29 cellular contexts compared by ENCODE assay signal in genomic region chr4:121183359-121183758, GRCh38. TPM values are rescaled to one million over a fixed set of nuclear protein-coding genes. Genes with fewer than 3 reads are reported as not detected.
DNase-seq lines count a peak whose midpoint lies in the region; ATAC-seq and TF ChIP-seq lines count a peak whose summit lies in the region.
"Had no signal": no experiment of that assay in that cellular context is flagged by ENCODE, and none has a peak within 500 bp of the region (broad histone marks: within the 10 kb centered on the region; RNA-seq: fewer than 3 reads in every experiment).

No MANE protein-coding gene starts in this region.

- no peak for DNase-seq in activated naive CD4-positive, alpha-beta T cell (lab: John Stamatoyannopoulos, UW)
- DNase-seq in immature natural killer cell = peak in 2 of 3 donors; percentile 15 to 31
- DNase-seq in upper lobe of right lung = no peak
- no peak for DNase-seq in mesothelial cell of epicardium (ENCODE audit: low spot score in 2 of 2, unreplicated experiment in 2 of 2)
- DNase-seq in NCI-H146 (lab: John Stamatoyannopoulos, UW) = no peak
- DNase-seq: activated CD4-positive, CD25-positive, alpha-beta regulatory T cell treated with anti-CD3 and anti-CD28 coated beads, Interleukin-2, amount 50 U/mL, for 72 hours; central memory CD4-positive, alpha-beta T cell; esophagus squamous epithelium; foreskin melanocyte; heart right ventricle; kidney glomerular epithelial cell; NCI-H1048; NCI-H187 treated with DMSO at 0.1 percent for 48 hours; NCI-H526 treated with DMSO at 0.1 percent for 48 hours; sigmoid colon; SJCRH30; stimulated activated CD4-positive, alpha-beta T cell treated with anti-CD3 and anti-CD28 coated beads, Interleukin-4, amount 100 ng/mL, for 4 hours; stimulated activated naive B cell treated with anti-CD40 and anti-IgM and Interleukin-4, amounts not matched to agents 10 μg/mL and 1 μg/mL and 100 μg/mL, for 72 hours had no signal

- H3K9me3 ChIP-seq in KOPT-K1 (ENCODE audit: insufficient read depth, low read length, poor library complexity, severe bottlenecking) (no peaks in the 10 kb centered on the region), upper lobe of right lung (no peaks in the 10 kb centered on the region)
- H3K9me3 ChIP-seq: esophagus squamous epithelium, heart right ventricle, neutrophil, sigmoid colon, SJCRH30, suprapubic skin had no signal

- peaks cover 89% of the 10 kb centered on the region for H3K4me1 Mint-ChIP-seq in activated naive CD4-positive, alpha-beta T cell treated with anti-CD3 and anti-CD28 coated beads, Interleukin-2, amount 50 U/mL, for 24 hours
- H3K4me1 Mint-ChIP-seq in immature natural killer cell (peaks cover 78 to 80% of the 10 kb centered on the region in 2 donors), mesothelial cell of epicardium (peaks cover 31% of the 10 kb centered on the region)

- intact Hi-C loops in upper lobe of right lung (cut with DNase I) = no loop called here

- ATAC-seq in upper lobe of right lung (no peak), GM18858 (IDR thresholded peaks at IDR 0.05; ENCODE audit: unreplicated experiment) (no peak)
- ATAC-seq: heart right ventricle; HepG2; stimulated activated naive B cell treated with anti-CD40 and anti-IgM and Interleukin-4, amounts not matched to agents 10 μg/mL and 1 μg/mL and 100 μg/mL, for 72 hours had no signal

- no peaks in the 10 kb centered on the region for H3K27me3 Mint-ChIP-seq in activated naive CD4-positive, alpha-beta T cell treated with anti-CD3 and anti-CD28 coated beads, Interleukin-2, amount 50 U/mL, for 24 hours
- peaks cover 2 to 6% (median 2%) of the 10 kb centered on the region in 3 donors for H3K27me3 Mint-ChIP-seq in immature natural killer cell (ENCODE audit: low read depth in 3 of 3)
- H3K27me3 Mint-ChIP-seq in mesothelial cell of epicardium (ENCODE audit: low read depth) = no peaks in the 10 kb centered on the region
- H3K27me3 Mint-ChIP-seq: progenitor cell of endocrine pancreas had no signal

- peaks cover 16% of the 10 kb centered on the region for H3K9me3 Mint-ChIP-seq in activated naive CD4-positive, alpha-beta T cell treated with anti-CD3 and anti-CD28 coated beads, Interleukin-2, amount 50 U/mL, for 24 hours
- H3K9me3 Mint-ChIP-seq in immature natural killer cell (no peaks in the 10 kb centered on the region), mesothelial cell of epicardium (peaks cover 5% of the 10 kb centered on the region)
- H3K9me3 Mint-ChIP-seq: dendritic cell treated with granulocyte-macrophage colony-stimulating factor and Interleukin-4, amounts not matched to agents 40 ng/mL and 50 ng/mL, for 4 days had no signal

- H3K36me3 Mint-ChIP-seq in activated naive CD4-positive, alpha-beta T cell treated with anti-CD3 and anti-CD28 coated beads, Interleukin-2, amount 50 U/mL, for 24 hours = peaks cover 6% of the 10 kb centered on the region
- peaks cover 0 to 12% (median 0%) of the 10 kb centered on the region in 3 donors for H3K36me3 Mint-ChIP-seq in immature natural killer cell
- H3K36me3 Mint-ChIP-seq in mesothelial cell of epicardium = no peaks in the 10 kb centered on the region
- H3K36me3 Mint-ChIP-seq: stimulated activated naive B cell treated with anti-CD40 and anti-IgM and Interleukin-4, amounts not matched to agents 10 μg/mL and 1 μg/mL and 100 μg/mL, for 72 hours had no signal

- no peaks in the 10 kb centered on the region for H3K27me3 ChIP-seq in upper lobe of right lung
- H3K27me3 ChIP-seq: esophagus squamous epithelium, neutrophil, sigmoid colon, SJCRH30, suprapubic skin had no signal

- peak overlapping the region; percentile 66 for H3K27ac Mint-ChIP-seq in activated naive CD4-positive, alpha-beta T cell treated with anti-CD3 and anti-CD28 coated beads, Interleukin-2, amount 50 U/mL, for 24 hours
- H3K27ac Mint-ChIP-seq in immature natural killer cell (peak overlapping the region; percentile 75 to 97 (median 92)), mesothelial cell of epicardium (no peak overlapping the region)
- H3K27ac Mint-ChIP-seq: dendritic cell treated with granulocyte-macrophage colony-stimulating factor and Interleukin-4, amounts not matched to agents 40 ng/mL and 50 ng/mL, for 4 days; progenitor cell of endocrine pancreas; stimulated activated naive B cell treated with anti-CD40 and anti-IgM and Interleukin-4, amounts not matched to agents 10 μg/mL and 1 μg/mL and 100 μg/mL, for 72 hours had no signal

- no peak overlapping the region for H3K4me3 ChIP-seq in upper lobe of right lung
- H3K4me3 ChIP-seq: esophagus squamous epithelium, lung, sigmoid colon, SJCRH30, suprapubic skin had no signal

- H3K4me3 Mint-ChIP-seq in activated naive CD4-positive, alpha-beta T cell treated with anti-CD3 and anti-CD28 coated beads, Interleukin-2, amount 50 U/mL, for 24 hours = no peak overlapping the region
- peak overlapping the region; percentile 78 to 88 (median 83) for H3K4me3 Mint-ChIP-seq in immature natural killer cell
- H3K4me3 Mint-ChIP-seq in mesothelial cell of epicardium = no peak overlapping the region
- H3K4me3 Mint-ChIP-seq: dendritic cell treated with granulocyte-macrophage colony-stimulating factor and Interleukin-4, amounts not matched to agents 40 ng/mL and 50 ng/mL, for 4 days; stimulated activated naive B cell treated with anti-CD40 and anti-IgM and Interleukin-4, amounts not matched to agents 10 μg/mL and 1 μg/mL and 100 μg/mL, for 72 hours had no signal

- H3K27ac ChIP-seq in KOPT-K1 (ENCODE audit: low read depth, low read length, poor library complexity, severe bottlenecking) (peak overlapping the region; percentile 82), upper lobe of right lung (peak overlapping the region; percentile 70)
- H3K27ac ChIP-seq: neutrophil, sigmoid colon, SJCRH30, suprapubic skin had no signal

- H3K36me3 ChIP-seq in KOPT-K1 (ENCODE audit: insufficient read depth, low read length) (no peaks in the 10 kb centered on the region), upper lobe of right lung (no peaks in the 10 kb centered on the region)
- H3K36me3 ChIP-seq: esophagus squamous epithelium, heart right ventricle, neutrophil, sigmoid colon, SJCRH30, suprapubic skin had no signal

- H3K4me1 ChIP-seq in upper lobe of right lung = peaks cover 6% of the 10 kb centered on the region
- H3K4me1 ChIP-seq: esophagus squamous epithelium, sigmoid colon, SJCRH30, suprapubic skin had no signal

- no peak for TF ChIP-seq CTCF in upper lobe of right lung (IDR thresholded peaks at IDR 0.05)
- no peak for TF ChIP-seq CTCF in mesothelial cell of epicardium (IDR thresholded peaks at IDR 0.05; ENCODE audit: unreplicated experiment)

RNA-seq across cellular contexts. Expression of gene TNIP3, which starts 19.2 kb away (rescaled TPM):
- polyA plus RNA-seq in immature natural killer cell = 1 to 10 TPM in 1 of 3 donors, under 1 TPM in 1, not detected in 1; 1.00 to 1.3 TPM
- total RNA-seq in upper lobe of right lung = 2.3 TPM
- total RNA-seq in mesothelial cell of epicardium = 0.27 to 0.51 TPM (median 0.27 TPM) in 3 replicates
- total RNA-seq: HepG2, LHCN-M2, progenitor cell of endocrine pancreas, suprapubic skin had no signal
- polyA plus RNA-seq: HepG2, urinary bladder had no signal

Comparison
In these comparisons a context has a peak if more than half of its experiments do, and no peak if none do; other contexts are left out.
1. H3K4me3 Mint-ChIP-seq: peak in immature natural killer cell (5 of 5); none in activated naive CD4-positive, alpha-beta T cell treated with anti-CD3 and anti-CD28 coated beads, Interleukin-2, amount 50 U/mL, for 24 hours (single experiment) and mesothelial cell of epicardium (single experiment).
2. DNase-seq: peak in immature natural killer cell (2 of 3); none in activated naive CD4-positive, alpha-beta T cell (0 of 4), upper lobe of right lung (single experiment), mesothelial cell of epicardium (0 of 2) and NCI-H146 (single experiment).